In genomic region chr11:43818220-43818619, GRCh38 we compare ENCODE assay signal across 18 cellular contexts.
DNase-seq lines count a peak whose midpoint lies in the region; ATAC-seq, FAIRE-seq and TF ChIP-seq lines count a peak whose summit lies in the region.
"Had no signal": no experiment of that assay in that cellular context is flagged by ENCODE, and none has a peak within 500 bp of the region (broad histone marks: within the 10 kb centered on the region; RNA-seq: fewer than 3 reads in every experiment).

No MANE protein-coding gene starts in this region.

- H3K36me3 ChIP-seq in PC-3 (ENCODE audit: low read depth, low read length) = peaks cover 8% of the 10 kb centered on the region; the same call in 1 of the 2 replicates

- ATAC-seq in PC-3 = peak; percentile 68
- ATAC-seq in CD4-positive, alpha-beta T cell (ENCODE audit: poor library complexity) = no peak
- ATAC-seq: HCT116, Right ventricle myocardium inferior had no signal

- H3K9ac ChIP-seq in PC-3 (ENCODE audit: low read length) = no peak overlapping the region

- no peak for TF ChIP-seq POLR2A in GM12891 (IDR thresholded peaks at IDR 0.05; ENCODE audit: low read depth, low read length)

- no peaks in the 10 kb centered on the region for H3K9me3 ChIP-seq in PC-3 (ENCODE audit: low read length)
- no peaks in the 10 kb centered on the region for H3K9me3 ChIP-seq in CD4-positive, alpha-beta T cell (ENCODE audit: control insufficient read depth, low read length)

- POLR2A ChIA-PET in PC-3 (lab: Charles Lee; ENCODE audit: unreplicated experiment) = no interaction called here
- POLR2A ChIA-PET in CD4-positive, alpha-beta T cell (lab: Charles Lee) = no interaction called here

- no TSS peak for BruUV-seq in PC-3 (replicated peaks; lab: Mats Ljungman, UMichigan)

- peaks cover 71% of the 10 kb centered on the region for H3K36me3 Mint-ChIP-seq in CD4-positive, alpha-beta T cell (ENCODE audit: low read depth)

- H3K4me3 Mint-ChIP-seq in CD4-positive, alpha-beta T cell = no peak overlapping the region

- no peak overlapping the region for H3K27ac Mint-ChIP-seq in CD4-positive, alpha-beta T cell

- intact Hi-C loops in PC-3 (cut with micrococcal nuclease) = no loop called here
- intact Hi-C loops in CD4-positive, alpha-beta T cell (cut with DNase I, micrococcal nuclease) = no loop called here

- H3K4me1 Mint-ChIP-seq in CD4-positive, alpha-beta T cell (ENCODE audit: low read depth) = no peaks in the 10 kb centered on the region

- H3K27me3 ChIP-seq in PC-3 (ENCODE audit: low read length) = no peaks in the 10 kb centered on the region
- no peaks in the 10 kb centered on the region for H3K27me3 ChIP-seq in CD4-positive, alpha-beta T cell (ENCODE audit: control insufficient read depth, insufficient read depth, low read length)

- no peak overlapping the region for H3K4me2 ChIP-seq in PC-3 (ENCODE audit: low read length)

- FAIRE-seq in GM12891 (lab: Jason Lieb, UNC) (peak; percentile 35), islet of Langerhans (lab: Jason Lieb, UNC) (peak; percentile 41)

- H3F3A ChIP-seq in PC-3 (ENCODE audit: low read length, unreplicated experiment) = no peaks in the 10 kb centered on the region

- H3K79me2 ChIP-seq in PC-3 (ENCODE audit: low read length) = no peaks in the 10 kb centered on the region

- H3K4me3 ChIP-seq in PC-3 (ENCODE audit: low read length) = no peak overlapping the region
- H3K4me3 ChIP-seq: SK-N-MC had no signal

- DNase-seq in GM12891 (ENCODE audit: insufficient read length, low spot score) = no peak
- peak; percentile 69 for DNase-seq in PC-3
- peak; percentile 82 for DNase-seq in dedifferentiated amniotic fluid mesenchymal stem cell (ENCODE audit: extremely low spot score)
- no peak for DNase-seq in CD4-positive, alpha-beta T cell
- DNase-seq in effector CD4-positive, alpha-beta T cell = no peak
- no peak for DNase-seq in stimulated activated naive CD4-positive, alpha-beta T cell (lab: John Stamatoyannopoulos, UW)
- no peak for DNase-seq in activated naive CD4-positive, alpha-beta T cell (lab: John Stamatoyannopoulos, UW)
- DNase-seq: DMS 273 treated with DMSO at 0.1 percent for 48 hours, KBM-7, NCI-H1436 treated with DMSO at 0.1 percent for 48 hours, NCI-H2081, NCI-H510A, NCI-H774 had no signal

- H3K4me1 ChIP-seq in PC-3 (ENCODE audit: insufficient read depth, low read length) = peaks cover 8% of the 10 kb centered on the region

- peaks cover 5% of the 10 kb centered on the region; the same call in 1 of the 2 replicates for H4K20me1 ChIP-seq in PC-3 (ENCODE audit: low read length)

- H2AFZ ChIP-seq in PC-3 (ENCODE audit: low read length) = no peak overlapping the region

- no peaks in the 10 kb centered on the region for H3K9me3 Mint-ChIP-seq in CD4-positive, alpha-beta T cell

- H3K27me3 Mint-ChIP-seq in CD4-positive, alpha-beta T cell = no peaks in the 10 kb centered on the region

- H3K9me2 ChIP-seq in PC-3 (replicated peaks; ENCODE audit: low read length) = no peaks in the 10 kb centered on the region

- H3K27ac ChIP-seq in PC-3 (ENCODE audit: low read length) = no peak overlapping the region
- H3K27ac ChIP-seq in CD4-positive, alpha-beta T cell (ENCODE audit: low read depth, low read length) = no peak overlapping the region
- H3K27ac ChIP-seq: C4-2B, SK-N-MC had no signal

- TF ChIP-seq CTCF in PC-3 (conservative IDR thresholded peaks at IDR 0.05; ENCODE audit: low read depth, low read length) = no peak
- no peak for TF ChIP-seq CTCF in CD4-positive, alpha-beta T cell (IDR thresholded peaks at IDR 0.05)

- CTCF ChIA-PET in PC-3 (lab: Charles Lee) = no interaction called here
- CTCF ChIA-PET in CD4-positive, alpha-beta T cell (lab: Charles Lee) = no interaction called here

TF ChIP-seq in GM12891, 5 proteins besides CTCF, POLR2A, EP300 and RAD21:
- TF ChIP-seq POU2F2 (IDR thresholded peaks at IDR 0.05; ENCODE audit: low read depth, low read length) (no peak), SPI1 (IDR thresholded peaks at IDR 0.05; ENCODE audit: low read depth, low read length) (no peak), TAF1 (IDR thresholded peaks at IDR 0.05; ENCODE audit: low read depth, low read length) (no peak), PAX5 (IDR thresholded peaks at IDR 0.05; ENCODE audit: insufficient read depth, low read length, severe bottlenecking) (no peak), POLR2AphosphoS5 (IDR thresholded peaks at IDR 0.05; ENCODE audit: low read depth, low read length) (no peak)

Comparison
In these comparisons a context has a peak if more than half of its experiments do, and no peak if none do; other contexts are left out.
1. DNase-seq: peak in PC-3 (single experiment) and dedifferentiated amniotic fluid mesenchymal stem cell (single experiment); none in GM12891 (single experiment), CD4-positive, alpha-beta T cell (0 of 10), effector CD4-positive, alpha-beta T cell (single experiment), stimulated activated naive CD4-positive, alpha-beta T cell (0 of 6) and activated naive CD4-positive, alpha-beta T cell (0 of 4).